ENCODE assay signal across 24 cellular contexts in the genomic region with DNA sequence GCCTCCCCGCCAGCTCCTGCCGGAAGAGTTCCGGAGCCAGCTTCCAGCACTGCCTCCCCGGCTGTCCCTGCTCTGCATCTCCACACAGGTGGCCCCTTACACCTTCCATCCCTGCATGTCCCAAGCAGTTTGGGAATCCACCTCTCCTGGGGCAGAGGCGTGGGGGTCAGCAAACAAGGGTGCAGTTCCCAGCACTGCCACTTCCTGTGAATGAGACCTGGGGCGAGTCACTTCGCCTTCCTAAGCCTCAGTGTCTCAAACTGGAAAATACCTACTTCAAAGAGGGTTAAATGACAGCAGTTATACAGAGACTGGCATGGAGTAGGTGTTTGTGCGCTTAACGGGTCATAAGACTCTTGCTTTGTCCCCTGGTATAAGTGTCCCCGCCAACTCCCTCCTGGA. TPM values are rescaled to one million over a fixed set of nuclear protein-coding genes. Genes with fewer than 3 reads are reported as not detected.
DNase-seq lines count a peak whose midpoint lies in the region; ATAC-seq and TF ChIP-seq lines count a peak whose summit lies in the region.
"Had no signal": no experiment of that assay in that cellular context is flagged by ENCODE, and none has a peak within 500 bp of the region (broad histone marks: within the 10 kb centered on the region; RNA-seq: fewer than 3 reads in every experiment).

No MANE protein-coding gene starts in this region.

- peaks cover 72% of the 10 kb centered on the region for H3K36me3 ChIP-seq in neutrophil
- H3K36me3 ChIP-seq: transverse colon had no signal

- peak overlapping the region; percentile 29 for H3K4me3 Mint-ChIP-seq in T-helper 2 cell treated with Interferon-gamma antibody and Interleukin-4, amounts not matched to agents 5 μg/mL and 100 μg/mL, for 36 hours
- peak overlapping the region; percentile 44 for H3K4me3 Mint-ChIP-seq in activated naive CD8-positive, alpha-beta T cell treated with anti-CD3 and anti-CD28 coated beads, Interleukin-2, amount 10 ng/mL, durations not matched to agents 7 days and 5 days
- H3K4me3 Mint-ChIP-seq: nephron, T-helper 17 cell had no signal

- no peak overlapping the region for H3K4me3 ChIP-seq in neutrophil (ENCODE audit: low read depth in 1 of 2, low read length in 1 of 2)
- H3K4me3 ChIP-seq: heart left ventricle, lower lobe of right lung, transverse colon had no signal

- peaks cover 53 to 86% of the 10 kb centered on the region in 2 experiments for H3K4me1 ChIP-seq in neutrophil (ENCODE audit: control insufficient read depth in 1 of 2, insufficient read depth in 1 of 2, low read depth in 1 of 2, low read length in 1 of 2)
- H3K4me1 ChIP-seq: transverse colon had no signal

- TF ChIP-seq CTCF in GM12873 (IDR thresholded peaks at IDR 0.05; ENCODE audit: insufficient read depth, low read depth, low read length, missing control alignments) (peak; percentile 14), neutrophil (IDR thresholded peaks at IDR 0.05) (no peak)

- no peaks in the 10 kb centered on the region for H3K27me3 Mint-ChIP-seq in T-helper 2 cell treated with Interferon-gamma antibody and Interleukin-4, amounts not matched to agents 5 μg/mL and 100 μg/mL, for 36 hours (ENCODE audit: low read depth)
- no peaks in the 10 kb centered on the region for H3K27me3 Mint-ChIP-seq in activated naive CD8-positive, alpha-beta T cell treated with anti-CD3 and anti-CD28 coated beads, Interleukin-2, amount 10 ng/mL, durations not matched to agents 7 days and 5 days
- H3K27me3 Mint-ChIP-seq: T-helper 17 cell had no signal

- H3K9me3 ChIP-seq in neutrophil = no peaks in the 10 kb centered on the region
- H3K9me3 ChIP-seq: lower lobe of right lung, transverse colon had no signal

- peaks cover 78% of the 10 kb centered on the region for H3K36me3 Mint-ChIP-seq in T-helper 2 cell treated with Interferon-gamma antibody and Interleukin-4, amounts not matched to agents 5 μg/mL and 100 μg/mL, for 36 hours (ENCODE audit: low read depth)
- H3K36me3 Mint-ChIP-seq in activated naive CD8-positive, alpha-beta T cell treated with anti-CD3 and anti-CD28 coated beads, Interleukin-2, amount 10 ng/mL, durations not matched to agents 7 days and 5 days = peaks cover 73% of the 10 kb centered on the region

- POLR2A ChIA-PET in activated naive CD8-positive, alpha-beta T cell treated with anti-CD3 and anti-CD28 coated beads, Interleukin-2, amount 10 ng/mL, durations not matched to agents 7 days and 5 days (lab: Charles Lee) = interaction anchor here (1.7 kb wide), 1 partner anchor 22 kb away, joined by 4 read pairs; no protein-coding TSS in a partner anchor

- H3K27ac Mint-ChIP-seq in T-helper 2 cell treated with Interferon-gamma antibody and Interleukin-4, amounts not matched to agents 5 μg/mL and 100 μg/mL, for 36 hours = no peak overlapping the region
- H3K27ac Mint-ChIP-seq in activated naive CD8-positive, alpha-beta T cell treated with anti-CD3 and anti-CD28 coated beads, Interleukin-2, amount 10 ng/mL, durations not matched to agents 7 days and 5 days = peak overlapping the region; percentile 49

- ATAC-seq in activated naive CD8-positive, alpha-beta T cell treated with anti-CD3 and anti-CD28 coated beads, Interleukin-2, amount 10 ng/mL, durations not matched to agents 7 days and 5 days (ENCODE audit: low read depth) = no peak
- ATAC-seq in GM18858 (IDR thresholded peaks at IDR 0.05; ENCODE audit: unreplicated experiment) (no peak), HG03097 (IDR thresholded peaks at IDR 0.05; ENCODE audit: low FRiP score, unreplicated experiment) (no peak)
- ATAC-seq: activated CD4-positive, CD25-positive, alpha-beta regulatory T cell treated with anti-CD3 and anti-CD28 coated beads, Interleukin-2, amount 50 U/mL, for 24 hours; heart left ventricle; lower lobe of right lung; Right ventricle myocardium inferior; T-helper 17 cell had no signal

- peak overlapping the region; percentile 33 for H3K27ac ChIP-seq in neutrophil
- H3K27ac ChIP-seq: C4-2B, lower lobe of right lung, transverse colon had no signal

- no peaks in the 10 kb centered on the region for H3K9me3 Mint-ChIP-seq in T-helper 2 cell treated with Interferon-gamma antibody and Interleukin-4, amounts not matched to agents 5 μg/mL and 100 μg/mL, for 36 hours
- H3K9me3 Mint-ChIP-seq in activated naive CD8-positive, alpha-beta T cell treated with anti-CD3 and anti-CD28 coated beads, Interleukin-2, amount 10 ng/mL, durations not matched to agents 7 days and 5 days = no peaks in the 10 kb centered on the region
- H3K9me3 Mint-ChIP-seq: nephron had no signal

- DNase-seq in T-helper 2 cell treated with Interferon-gamma antibody and Interleukin-4, amounts not matched to agents 5 μg/mL and 100 μg/mL, for 36 hours (ENCODE audit: low spot score) = no peak
- DNase-seq in T-helper 2 cell (no peak), occipital lobe (lab: John Stamatoyannopoulos, UW) (no peak)
- no peak for DNase-seq in activated naive CD8-positive, alpha-beta T cell treated with anti-CD3 and anti-CD28 coated beads, Interleukin-2, amount 10 ng/mL, durations not matched to agents 7 days and 5 days
- DNase-seq: amygdala; central memory CD4-positive, alpha-beta T cell; DND-41; heart left ventricle; lower lobe of right lung; NCI-H187; NCI-H510A; stimulated activated CD4-positive, alpha-beta T cell treated with anti-CD3 and anti-CD28 coated beads, Interleukin-12 subunit alpha, Interleukin-12 subunit beta, amount 100 ng/mL, for 4 hours; stimulated activated naive CD4-positive, alpha-beta T cell; T-helper 17 cell; transverse colon had no signal

- H3K4me1 Mint-ChIP-seq in T-helper 2 cell treated with Interferon-gamma antibody and Interleukin-4, amounts not matched to agents 5 μg/mL and 100 μg/mL, for 36 hours (ENCODE audit: low read depth) = peaks cover 60% of the 10 kb centered on the region
- peaks cover 52% of the 10 kb centered on the region for H3K4me1 Mint-ChIP-seq in activated naive CD8-positive, alpha-beta T cell treated with anti-CD3 and anti-CD28 coated beads, Interleukin-2, amount 10 ng/mL, durations not matched to agents 7 days and 5 days

- no peaks in the 10 kb centered on the region for H3K27me3 ChIP-seq in neutrophil

RNA-seq across cellular contexts. Expression of a gene that starts 5.2 kb away (rescaled TPM):
- 100 to 1,000 TPM; 149 to 157 TPM for total RNA-seq in activated naive CD8-positive, alpha-beta T cell treated with anti-CD3 and anti-CD28 coated beads, Interleukin-2, amount 10 ng/mL, durations not matched to agents 7 days and 5 days
- 2.3 TPM for total RNA-seq in occipital lobe
- total RNA-seq: MCF 10A had no signal

RNA-seq across cellular contexts. Expression of a gene that starts 43.5 kb away (rescaled TPM):
- 1,000 to 10,000 TPM in 1 of 2 experiments, 100 to 1,000 TPM in 1; 963 to 1,011 TPM for total RNA-seq in activated naive CD8-positive, alpha-beta T cell treated with anti-CD3 and anti-CD28 coated beads, Interleukin-2, amount 10 ng/mL, durations not matched to agents 7 days and 5 days
- not detected for total RNA-seq in occipital lobe

Comparison
In these comparisons a context has a peak if more than half of its experiments do, and no peak if none do; other contexts are left out.
1. RNA of a gene that starts 5.2 kb away (total RNA-seq): 149 to 157 TPM in activated naive CD8-positive, alpha-beta T cell treated with anti-CD3 and anti-CD28 coated beads, Interleukin-2, amount 10 ng/mL, durations not matched to agents 7 days and 5 days; 2.3 TPM in occipital lobe (single experiment); every median in the first group is over 10 times any median in the second.
2. RNA of a gene that starts 43.5 kb away (total RNA-seq): 963 to 1,011 TPM in activated naive CD8-positive, alpha-beta T cell treated with anti-CD3 and anti-CD28 coated beads, Interleukin-2, amount 10 ng/mL, durations not matched to agents 7 days and 5 days; not detected in occipital lobe (single experiment); every median in the first group is over 100 times any median in the second.